ENCODE assay signal across 1 cellular context in genomic region chr16:53504161-53504663, GRCh38.
TF ChIP-seq lines count a peak whose summit lies in the region.

No MANE protein-coding gene starts in this region.

TF ChIP-seq in HepG2, 621 proteins besides CTCF, POLR2A, EP300 and RAD21 (continued from another document):
- TF ChIP-seq FIP1L1 (IDR thresholded peaks at IDR 0.05; ENCODE audit: borderline replicate concordance, insufficient read depth, low read depth, low read length) = no peak
- TF ChIP-seq RFX3 (CRISPR knock-in tag; IDR thresholded peaks at IDR 0.05) = no peak
- TF ChIP-seq GTF2F1 (IDR thresholded peaks at IDR 0.05; ENCODE audit: low read length) = no peak
- no peak for TF ChIP-seq KAT8 (CRISPR knock-in tag; IDR thresholded peaks at IDR 0.05)
- no peak for TF ChIP-seq FOXK1 (CRISPR knock-in tag; IDR thresholded peaks at IDR 0.05; ENCODE audit: borderline replicate concordance, low read depth)
- TF ChIP-seq ARHGAP35 (CRISPR knock-in tag; IDR thresholded peaks at IDR 0.05; ENCODE audit: borderline replicate concordance) = no peak
- no peak for TF ChIP-seq BCL3 (CRISPR knock-in tag; IDR thresholded peaks at IDR 0.05)
- TF ChIP-seq, protein P1, sequence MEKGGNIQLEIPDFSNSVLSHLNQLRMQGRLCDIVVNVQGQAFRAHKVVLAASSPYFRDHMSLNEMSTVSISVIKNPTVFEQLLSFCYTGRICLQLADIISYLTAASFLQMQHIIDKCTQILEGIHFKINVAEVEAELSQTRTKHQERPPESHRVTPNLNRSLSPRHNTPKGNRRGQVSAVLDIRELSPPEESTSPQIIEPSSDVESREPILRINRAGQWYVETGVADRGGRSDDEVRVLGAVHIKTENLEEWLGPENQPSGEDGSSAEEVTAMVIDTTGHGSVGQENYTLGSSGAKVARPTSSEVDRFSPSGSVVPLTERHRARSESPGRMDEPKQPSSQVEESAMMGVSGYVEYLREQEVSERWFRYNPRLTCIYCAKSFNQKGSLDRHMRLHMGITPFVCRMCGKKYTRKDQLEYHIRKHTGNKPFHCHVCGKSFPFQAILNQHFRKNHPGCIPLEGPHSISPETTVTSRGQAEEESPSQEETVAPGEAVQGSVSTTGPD (CRISPR knock-in tag; IDR thresholded peaks at IDR 0.05) = no peak
- TF ChIP-seq ZNF431 (CRISPR knock-in tag; IDR thresholded peaks at IDR 0.05; ENCODE audit: borderline replicate concordance, low read depth) = no peak
- TF ChIP-seq LBX2 (CRISPR knock-in tag; IDR thresholded peaks at IDR 0.05; ENCODE audit: borderline replicate concordance) = no peak
- no peak for TF ChIP-seq ZNF501 (CRISPR knock-in tag; IDR thresholded peaks at IDR 0.05)
- TF ChIP-seq, protein P2, sequence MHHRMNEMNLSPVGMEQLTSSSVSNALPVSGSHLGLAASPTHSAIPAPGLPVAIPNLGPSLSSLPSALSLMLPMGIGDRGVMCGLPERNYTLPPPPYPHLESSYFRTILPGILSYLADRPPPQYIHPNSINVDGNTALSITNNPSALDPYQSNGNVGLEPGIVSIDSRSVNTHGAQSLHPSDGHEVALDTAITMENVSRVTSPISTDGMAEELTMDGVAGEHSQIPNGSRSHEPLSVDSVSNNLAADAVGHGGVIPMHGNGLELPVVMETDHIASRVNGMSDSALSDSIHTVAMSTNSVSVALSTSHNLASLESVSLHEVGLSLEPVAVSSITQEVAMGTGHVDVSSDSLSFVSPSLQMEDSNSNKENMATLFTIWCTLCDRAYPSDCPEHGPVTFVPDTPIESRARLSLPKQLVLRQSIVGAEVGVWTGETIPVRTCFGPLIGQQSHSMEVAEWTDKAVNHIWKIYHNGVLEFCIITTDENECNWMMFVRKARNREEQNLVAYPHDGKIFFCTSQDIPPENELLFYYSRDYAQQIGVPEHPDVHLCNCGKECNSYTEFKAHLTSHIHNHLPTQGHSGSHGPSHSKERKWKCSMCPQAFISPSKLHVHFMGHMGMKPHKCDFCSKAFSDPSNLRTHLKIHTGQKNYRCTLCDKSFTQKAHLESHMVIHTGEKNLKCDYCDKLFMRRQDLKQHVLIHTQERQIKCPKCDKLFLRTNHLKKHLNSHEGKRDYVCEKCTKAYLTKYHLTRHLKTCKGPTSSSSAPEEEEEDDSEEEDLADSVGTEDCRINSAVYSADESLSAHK (CRISPR knock-in tag; IDR thresholded peaks at IDR 0.05; ENCODE audit: borderline replicate concordance) = no peak
- TF ChIP-seq ZNF362 (CRISPR knock-in tag; IDR thresholded peaks at IDR 0.05; ENCODE audit: borderline replicate concordance) = no peak
- TF ChIP-seq HOXA7 (CRISPR knock-in tag; IDR thresholded peaks at IDR 0.05) = no peak
- TF ChIP-seq ZNF550 (CRISPR knock-in tag; IDR thresholded peaks at IDR 0.05; ENCODE audit: borderline replicate concordance) = no peak
- no peak for TF ChIP-seq ELF3 (CRISPR knock-in tag; IDR thresholded peaks at IDR 0.05)
- no peak for TF ChIP-seq PHB2 (IDR thresholded peaks at IDR 0.05; ENCODE audit: partially characterized antibody)
- TF ChIP-seq, protein P3, sequence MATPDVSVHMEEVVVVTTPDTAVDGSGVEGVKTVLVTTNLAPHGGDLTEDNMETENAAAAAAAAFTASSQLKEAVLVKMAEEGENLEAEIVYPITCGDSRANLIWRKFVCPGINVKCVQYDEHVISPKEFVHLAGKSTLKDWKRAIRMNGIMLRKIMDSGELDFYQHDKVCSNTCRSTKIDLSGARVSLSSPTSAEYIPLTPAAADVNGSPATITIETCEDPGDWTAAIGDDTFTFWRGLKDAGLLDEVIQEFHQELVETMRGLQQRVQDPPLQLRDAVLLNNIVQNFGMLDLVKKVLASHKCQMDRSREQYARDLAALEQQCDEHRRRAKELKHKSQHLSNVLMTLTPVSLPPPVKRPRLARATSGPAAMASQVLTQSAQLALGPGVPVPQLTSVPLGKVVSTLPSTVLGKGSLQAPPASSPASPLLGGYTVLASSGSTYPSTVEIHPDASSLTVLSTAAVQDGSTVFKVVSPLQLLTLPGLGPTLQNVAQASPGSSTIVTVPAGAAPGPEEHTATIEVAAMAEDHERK (CRISPR knock-in tag; IDR thresholded peaks at IDR 0.05; ENCODE audit: low read depth) = no peak
- no peak for TF ChIP-seq TRIM24 (CRISPR knock-in tag; IDR thresholded peaks at IDR 0.05)
- no peak for TF ChIP-seq ZNF3 (CRISPR knock-in tag; IDR thresholded peaks at IDR 0.05)
- no peak for TF ChIP-seq ZNF577 (CRISPR knock-in tag; IDR thresholded peaks at IDR 0.05; ENCODE audit: borderline replicate concordance, low read depth)
- no peak for TF ChIP-seq ZNF276 (CRISPR knock-in tag; IDR thresholded peaks at IDR 0.05; ENCODE audit: low read depth)
- TF ChIP-seq FOXC1 (CRISPR knock-in tag; IDR thresholded peaks at IDR 0.05; ENCODE audit: borderline replicate concordance) = no peak
